Comparison of ENCODE assay signal across 35 cellular contexts in the genomic region with DNA sequence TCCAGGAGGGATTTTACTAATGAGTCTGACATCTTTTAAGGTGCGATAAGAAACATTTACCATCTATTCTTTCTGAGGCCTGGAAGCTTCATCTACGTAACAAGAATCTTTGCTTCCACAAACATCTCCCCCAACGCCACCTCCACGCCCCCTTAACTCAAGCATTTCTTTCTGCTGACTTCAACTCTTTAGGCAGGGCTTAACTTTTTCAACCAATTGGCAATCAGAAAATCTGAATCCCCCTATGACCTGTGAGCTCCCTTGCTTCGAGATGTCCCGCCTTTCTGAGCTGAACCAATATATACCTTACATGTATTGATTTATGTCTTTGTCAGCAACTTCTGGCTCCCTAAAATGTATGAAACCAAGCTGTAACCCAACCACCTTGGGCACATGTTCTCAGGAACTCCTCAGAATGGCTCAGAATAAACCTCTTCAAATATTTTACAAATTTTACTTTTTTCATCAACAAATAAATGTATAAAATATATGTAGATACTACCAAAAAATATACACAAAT. TPM values are rescaled to one million over a fixed set of nuclear protein-coding genes. Genes with fewer than 3 reads are reported as not detected.
"Had no signal": no experiment of that assay in that cellular context is flagged by ENCODE, and none has a peak within 500 bp of the region (broad histone marks: within the 10 kb centered on the region; RNA-seq: fewer than 3 reads in every experiment).

No MANE protein-coding gene starts in this region.

- H3K79me2 ChIP-seq: hepatocyte had no signal

- ATAC-seq: foreskin keratinocyte; gastroesophageal sphincter; heart left ventricle; left colon; left ventricle myocardium superior; lower lobe of right lung; natural killer cell; psoas muscle; right cardiac atrium; stimulated activated naive CD8-positive, alpha-beta T cell treated with anti-CD3 and anti-CD28 coated beads, Interleukin-15, amount 100 ng/mL, for 72 hours; upper lobe of right lung had no signal

- H3K9me3 ChIP-seq: colonic mucosa, esophagus muscularis mucosa, gastroesophageal sphincter, heart left ventricle, lower lobe of right lung, ovary, psoas muscle, spleen, suprapubic skin, transverse colon, upper lobe of right lung, uterus had no signal

- H2AFZ ChIP-seq: hepatocyte had no signal

- H3K4me2 ChIP-seq: hepatocyte had no signal

- H3K4me3 Mint-ChIP-seq: dendritic cell treated with granulocyte-macrophage colony-stimulating factor and Interleukin-4, amounts not matched to agents 40 ng/mL and 50 ng/mL, for 4 days; immature natural killer cell; natural killer cell; stimulated activated naive CD8-positive, alpha-beta T cell treated with anti-CD3 and anti-CD28 coated beads, Interleukin-15, amount 100 ng/mL, for 72 hours had no signal

- H3K27me3 ChIP-seq: colonic mucosa, esophagus muscularis mucosa, foreskin keratinocyte, gastroesophageal sphincter, hepatocyte, ovary, uterus had no signal

- FAIRE-seq: endothelial cell of umbilical vein had no signal

- H3K36me3 ChIP-seq: colonic mucosa, lower lobe of right lung, ovary, suprapubic skin, transverse colon, upper lobe of right lung, uterus had no signal

- H3K4me3 ChIP-seq: colonic mucosa, esophagus muscularis mucosa, gastroesophageal sphincter, heart left ventricle, hepatocyte, lower lobe of right lung, ovary, psoas muscle, skin epidermis, spleen, suprapubic skin, transverse colon, upper lobe of right lung, uterus had no signal

- H3K4me1 Mint-ChIP-seq: immature natural killer cell; natural killer cell; stimulated activated naive CD8-positive, alpha-beta T cell treated with anti-CD3 and anti-CD28 coated beads, Interleukin-15, amount 100 ng/mL, for 72 hours had no signal

- H3K27ac Mint-ChIP-seq: dendritic cell treated with granulocyte-macrophage colony-stimulating factor and Interleukin-4, amounts not matched to agents 40 ng/mL and 50 ng/mL, for 4 days; immature natural killer cell; natural killer cell; stimulated activated naive CD8-positive, alpha-beta T cell treated with anti-CD3 and anti-CD28 coated beads, Interleukin-15, amount 100 ng/mL, for 72 hours had no signal

- H3K4me1 ChIP-seq: colonic mucosa, foreskin keratinocyte, gastroesophageal sphincter, lower lobe of right lung, psoas muscle, suprapubic skin, upper lobe of right lung, uterus had no signal

- H3K9me3 Mint-ChIP-seq: dendritic cell treated with granulocyte-macrophage colony-stimulating factor and Interleukin-4, amounts not matched to agents 40 ng/mL and 50 ng/mL, for 4 days; immature natural killer cell; natural killer cell; stimulated activated naive CD8-positive, alpha-beta T cell treated with anti-CD3 and anti-CD28 coated beads, Interleukin-15, amount 100 ng/mL, for 72 hours had no signal

- H3K27ac ChIP-seq: colonic mucosa, esophagus muscularis mucosa, foreskin keratinocyte, gastroesophageal sphincter, heart left ventricle, hepatocyte, lower lobe of right lung, ovary, psoas muscle, skin epidermis, spleen, suprapubic skin, transverse colon, upper lobe of right lung, uterus had no signal

- H3K36me3 Mint-ChIP-seq: immature natural killer cell, natural killer cell had no signal

- DNase-seq: colonic mucosa; effector CD8-positive, alpha-beta T cell; foreskin keratinocyte; heart left ventricle; immature natural killer cell; islet precursor cell; kidney glomerular epithelial cell; left colon; left ventricle myocardium superior; lower lobe of right lung; natural killer cell; occipital lobe; ovary; posterior cingulate gyrus; psoas muscle; right cardiac atrium; spleen; stimulated activated CD4-positive, alpha-beta T cell treated with anti-CD3 and anti-CD28 coated beads, Interleukin-2, amount 100 ng/mL, for 48 hours; stimulated activated naive CD4-positive, alpha-beta T cell; stimulated activated naive CD8-positive, alpha-beta T cell treated with anti-CD3 and anti-CD28 coated beads, Interleukin-15, amount 100 ng/mL, for 72 hours; transverse colon; upper lobe of right lung; uterus had no signal

RNA-seq across cellular contexts. Expression of a gene that starts 11.5 kb away (rescaled TPM):
- total RNA-seq: colonic mucosa, endothelial cell of umbilical vein, epithelial cell of proximal tubule, esophagus muscularis mucosa, fibroblast of lung, foreskin keratinocyte, gastroesophageal sphincter, heart left ventricle, hepatocyte, left colon, left ventricle myocardium superior, lower lobe of right lung, natural killer cell, occipital lobe, ovary, psoas muscle, renal cortical epithelial cell, right cardiac atrium, spleen, suprapubic skin, transverse colon, upper lobe of right lung, uterus had no signal
- polyA plus RNA-seq: endothelial cell of umbilical vein, fibroblast of lung, foreskin keratinocyte, heart left ventricle, hepatocyte, immature natural killer cell, neural cell, ovary, psoas muscle, right cardiac atrium, spleen had no signal

RNA-seq across cellular contexts. Expression of a gene that starts 36.5 kb away (rescaled TPM):
- polyA plus RNA-seq: immature natural killer cell had no signal

RNA-seq across cellular contexts. Expression of a gene that starts 36.9 kb away (rescaled TPM):
- total RNA-seq: fibroblast of lung, foreskin keratinocyte, left ventricle myocardium superior, mononuclear cell, natural killer cell, right cardiac atrium, suprapubic skin had no signal
- polyA plus RNA-seq: foreskin keratinocyte, immature natural killer cell, neural cell had no signal
